10 cellular contexts compared by ENCODE assay signal in genomic region chr2:159996792-159997546, GRCh38.
DNase-seq lines count a peak whose midpoint lies in the region; ATAC-seq, FAIRE-seq and TF ChIP-seq lines count a peak whose summit lies in the region.
"Had no signal": no experiment of that assay in that cellular context is flagged by ENCODE, and none has a peak within 500 bp of the region (broad histone marks: within the 10 kb centered on the region; RNA-seq: fewer than 3 reads in every experiment).

No MANE protein-coding gene starts in this region.

- peak; percentile 62 to 81 (median 71) for ATAC-seq in right lobe of liver

- no peak overlapping the region for H2AFZ ChIP-seq in neuronal stem cell (ENCODE audit: low read length)

- intact Hi-C loops in right lobe of liver (cut with DNase I) = no loop called here
- intact Hi-C loops in tibial artery (cut with DNase I; ENCODE audit: low total_unique reads) = no loop called here

- no peak overlapping the region for H2BK5ac ChIP-seq in neuronal stem cell (ENCODE audit: low read length)

- no peak for TF ChIP-seq CTCF in epithelial cell of esophagus (IDR thresholded peaks at IDR 0.05; ENCODE audit: insufficient read depth, low read depth, low read length, missing control alignments)
- no peak for TF ChIP-seq CTCF in right lobe of liver (IDR thresholded peaks at IDR 0.05)
- TF ChIP-seq CTCF in tibial artery (IDR thresholded peaks at IDR 0.05) = peak in 1 of 2 experiments; percentile 7

- H3K4me3 ChIP-seq in adipocyte (ENCODE audit: low read length) (peak overlapping the region; percentile 51), epithelial cell of esophagus (ENCODE audit: low read length) (no peak overlapping the region), right lobe of liver (no peak overlapping the region), tibial artery (no peak overlapping the region), neuronal stem cell (ENCODE audit: low read length in 2 of 2) (no peak overlapping the region)
- H3K4me3 ChIP-seq: skin epidermis had no signal

- TF ChIP-seq POLR2A in right lobe of liver (IDR thresholded peaks at IDR 0.05) = no peak

- no peak overlapping the region for H2BK15ac ChIP-seq in neuronal stem cell (ENCODE audit: low read length)

- H3K9me3 ChIP-seq in adipocyte (ENCODE audit: control insufficient read depth, low read length) (peaks cover 24% of the 10 kb centered on the region), right lobe of liver (no peaks in the 10 kb centered on the region), tibial artery (no peaks in the 10 kb centered on the region), neuronal stem cell (replicated peaks in 1 of 2; ENCODE audit: control insufficient read depth in 2 of 2, insufficient read depth in 1 of 2, low read depth in 1 of 2, low read length in 2 of 2) (peaks cover 0 to 2% of the 10 kb centered on the region in 2 donors)

- H2BK12ac ChIP-seq in neuronal stem cell (ENCODE audit: low read length) = no peak overlapping the region

- peak overlapping the region; percentile 32 for H3K9ac ChIP-seq in adipocyte (ENCODE audit: low read length)
- no peak overlapping the region for H3K9ac ChIP-seq in neuronal stem cell (ENCODE audit: low read depth, low read length, poor library complexity)

- no peak overlapping the region for H3K23ac ChIP-seq in neuronal stem cell (ENCODE audit: low read depth, low read length, poor library complexity)

- H3K18ac ChIP-seq in neuronal stem cell (ENCODE audit: low read length) = no peak overlapping the region

- no peak for FAIRE-seq in urothelium cell line (lab: Jason Lieb, UNC)

- H3K79me1 ChIP-seq in neuronal stem cell (ENCODE audit: low read depth, low read length) = no peaks in the 10 kb centered on the region

- H4K91ac ChIP-seq in neuronal stem cell (ENCODE audit: low read depth, low read length, poor library complexity) = no peak overlapping the region

- no peak overlapping the region for H3K27ac ChIP-seq in right lobe of liver
- peak overlapping the region; percentile 31 to 41 for H3K27ac ChIP-seq in tibial artery
- no peak overlapping the region for H3K27ac ChIP-seq in neuronal stem cell (replicated peaks; ENCODE audit: low read length)

- no peak overlapping the region for H2AK5ac ChIP-seq in neuronal stem cell (ENCODE audit: low read depth, low read length)

- H3K4me1 ChIP-seq in adipocyte (ENCODE audit: control insufficient read depth, insufficient read depth, low read length) (peaks cover 16% of the 10 kb centered on the region), right lobe of liver (no peaks in the 10 kb centered on the region), tibial artery (peaks cover 0 to 12% (median 0%) of the 10 kb centered on the region in 4 donors), neuronal stem cell (ENCODE audit: control insufficient read depth in 2 of 2, insufficient read depth in 1 of 2, low read depth in 1 of 2, low read length in 2 of 2) (no peaks in the 10 kb centered on the region)

- WGBS in right lobe of liver (ENCODE audit: insufficient coverage, low coverage, low lambda C conversion rate, missing lambda C conversion rate) = 45% methylated on average over 3 of the region's 3 CpGs
- WGBS in neuronal stem cell (ENCODE audit: extremely low coverage in 2 of 2, insufficient read length in 2 of 2, insufficient replicate concordance in 1 of 2), 2 donors = no CpG with 5 or more reads among the region's 3 CpGs

- H3K4me2 ChIP-seq in neuronal stem cell (ENCODE audit: insufficient read depth, low read length, poor library complexity, severe bottlenecking) = no peak overlapping the region

- no peak overlapping the region for H2BK120ac ChIP-seq in neuronal stem cell (ENCODE audit: low read depth, low read length)

- no peak overlapping the region for H4K8ac ChIP-seq in neuronal stem cell (ENCODE audit: low read depth, low read length)

- DNase-seq in adipocyte (ENCODE audit: low read depth) (peak; percentile 81), epithelial cell of esophagus (ENCODE audit: low read depth) (peak; percentile 3), right lobe of liver (no peak), tibial artery (no peak), neuronal stem cell (ENCODE audit: low spot score) (no peak), CD1c-positive myeloid dendritic cell (ENCODE audit: extremely low spot score) (no peak), urothelium cell line (ENCODE audit: low spot score) (no peak)
- DNase-seq: activated CD4-positive, CD25-positive, alpha-beta regulatory T cell; activated T-cell treated with anti-CD3 and anti-CD28 coated beads for 4 hours had no signal

- H3K36me3 ChIP-seq in adipocyte (ENCODE audit: control insufficient read depth, insufficient read depth, low read length, severe bottlenecking) = peaks cover 20% of the 10 kb centered on the region
- H3K36me3 ChIP-seq in right lobe of liver = no peaks in the 10 kb centered on the region
- peaks cover 0 to 8% (median 3%) of the 10 kb centered on the region in 3 donors for H3K36me3 ChIP-seq in tibial artery
- H3K36me3 ChIP-seq in neuronal stem cell (replicated peaks in 1 of 2; ENCODE audit: control insufficient read depth in 2 of 2, insufficient read depth in 2 of 2, low read length in 2 of 2) = no peaks in the 10 kb centered on the region

- H3K14ac ChIP-seq in neuronal stem cell (ENCODE audit: low read length) = no peak overlapping the region

- no peak overlapping the region for H3K4ac ChIP-seq in neuronal stem cell (ENCODE audit: low read length)

- H3K27me3 ChIP-seq in adipocyte (replicated peaks; ENCODE audit: control insufficient read depth, insufficient read depth, low read length) (no peaks in the 10 kb centered on the region), right lobe of liver (no peaks in the 10 kb centered on the region), tibial artery (no peaks in the 10 kb centered on the region), neuronal stem cell (ENCODE audit: control insufficient read depth in 3 of 3, insufficient read depth in 3 of 3, low read depth in 1 of 3, low read length in 3 of 3) (no peaks in the 10 kb centered on the region)

Comparison
In these comparisons a context has a peak if more than half of its experiments do, and no peak if none do; other contexts are left out.
1. DNase-seq: peak in adipocyte (single experiment) and epithelial cell of esophagus (single experiment); none in right lobe of liver (0 of 3), tibial artery (0 of 2), neuronal stem cell (single experiment), CD1c-positive myeloid dendritic cell (single experiment) and urothelium cell line (single experiment).
2. H3K27ac ChIP-seq: peak in tibial artery (2 of 2); none in right lobe of liver (0 of 3) and neuronal stem cell (single experiment).